In the genomic region with DNA sequence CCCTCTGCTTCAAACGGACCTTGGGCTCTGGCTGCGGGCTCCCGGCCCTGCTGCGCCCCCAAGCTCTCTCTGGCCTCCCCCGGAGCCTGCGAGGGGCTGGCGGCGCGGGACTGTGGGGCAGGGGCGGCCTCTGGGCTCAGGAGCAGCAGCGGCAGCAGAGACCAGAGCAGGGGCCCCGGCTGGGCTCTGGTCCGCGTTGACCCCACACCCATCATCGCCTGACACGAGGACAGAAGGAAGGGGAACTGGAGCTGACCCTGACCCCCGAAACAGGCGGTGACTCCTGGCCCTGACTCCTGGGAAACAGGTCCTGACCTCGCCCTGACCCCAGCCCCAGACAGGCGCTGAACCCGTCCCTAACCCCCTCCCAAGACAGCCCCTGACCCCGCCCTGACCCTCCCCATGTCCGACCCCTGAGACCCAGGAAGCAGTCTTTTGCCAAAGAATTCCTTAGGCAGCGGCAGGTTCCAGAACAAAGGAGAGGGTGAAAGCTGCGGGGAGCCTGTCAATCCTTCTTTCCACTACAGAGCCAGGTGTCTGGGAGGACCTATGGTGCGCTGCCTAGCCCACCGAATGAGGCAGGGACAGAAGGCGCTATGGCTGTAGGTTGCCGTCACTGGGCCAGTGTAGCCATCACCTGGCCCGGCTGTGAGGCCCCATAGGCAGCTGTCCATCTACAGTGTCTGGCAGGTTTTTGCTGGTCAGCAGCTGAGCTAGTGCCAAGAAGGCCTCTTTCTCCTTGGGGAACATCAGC, we compare ENCODE assay signal across 25 cellular contexts.
"Had no signal": no experiment of that assay in that cellular context is flagged by ENCODE, and none has a peak within 500 bp of the region (broad histone marks: within the 10 kb centered on the region; RNA-seq: fewer than 3 reads in every experiment).

No MANE protein-coding gene starts in this region.

- H3K4me3 ChIP-seq: body of pancreas, cardiac muscle cell, heart left ventricle, lower lobe of right lung, sigmoid colon, smooth muscle cell had no signal

- H3K27ac ChIP-seq: body of pancreas, cardiac muscle cell, epithelial cell of prostate, heart left ventricle, lower lobe of right lung, sigmoid colon, WERI-Rb-1 had no signal

- H3K4me1 Mint-ChIP-seq: activated naive CD4-positive, alpha-beta T cell treated with anti-CD3 and anti-CD28 coated beads, Interleukin-2, amount 50 U/mL, for 24 hours; mesothelial cell of epicardium; nephron; T-cell had no signal

- H3K36me3 ChIP-seq: cardiac muscle cell, heart left ventricle, lower lobe of right lung, sigmoid colon, WERI-Rb-1 had no signal

- H3K9me3 Mint-ChIP-seq: activated naive CD4-positive, alpha-beta T cell treated with anti-CD3 and anti-CD28 coated beads, Interleukin-2, amount 50 U/mL, for 24 hours; activated T-helper 1 cell treated with anti-CD3 and anti-CD28 coated beads, Interleukin-12 subunit alpha, Interleukin-12 subunit beta, Interleukin-2, Interleukin-4 antibody, amounts not matched to agents 30 ng/mL and 10 ng/mL and 1 ng/mL, durations not matched to agents 14 hours and 24 hours and 36 hours; nephron; T-cell; T-helper 2 cell treated with Interferon-gamma antibody and Interleukin-4, amounts not matched to agents 5 μg/mL and 100 μg/mL, for 36 hours had no signal

- H3K4me2 ChIP-seq: smooth muscle cell had no signal

- H3K4me3 Mint-ChIP-seq: activated CD8-positive, alpha-beta T cell treated with anti-CD3 and anti-CD28 coated beads, Interleukin-2, amount 10 ng/mL, durations not matched to agents 7 days and 5 days; activated naive CD4-positive, alpha-beta T cell treated with anti-CD3 and anti-CD28 coated beads, Interleukin-2, amount 50 U/mL, for 24 hours; activated T-helper 1 cell treated with anti-CD3 and anti-CD28 coated beads, Interleukin-12 subunit alpha, Interleukin-12 subunit beta, Interleukin-2, Interleukin-4 antibody, amounts not matched to agents 30 ng/mL and 10 ng/mL and 1 ng/mL, durations not matched to agents 14 hours and 24 hours and 36 hours; mesothelial cell of epicardium; nephron; T-cell; T-helper 2 cell treated with Interferon-gamma antibody and Interleukin-4, amounts not matched to agents 5 μg/mL and 100 μg/mL, for 36 hours had no signal

- H3K27me3 Mint-ChIP-seq: activated naive CD4-positive, alpha-beta T cell treated with anti-CD3 and anti-CD28 coated beads, Interleukin-2, amount 50 U/mL, for 24 hours had no signal

- H3K9me3 ChIP-seq: body of pancreas, heart left ventricle, lower lobe of right lung, sigmoid colon had no signal

- H3K27me3 ChIP-seq: body of pancreas, cardiac muscle cell, sigmoid colon had no signal

- H3K36me3 Mint-ChIP-seq: activated naive CD4-positive, alpha-beta T cell treated with anti-CD3 and anti-CD28 coated beads, Interleukin-2, amount 50 U/mL, for 24 hours; mesothelial cell of epicardium; T-cell had no signal

- DNase-seq: activated CD4-positive, alpha-beta T cell treated with anti-CD3 and anti-CD28 coated beads for 1 hour; activated CD4-positive, alpha-beta T cell treated with anti-CD3 and anti-CD28 coated beads, Interleukin-2, amount 50 U/mL, for 1 hour; activated CD8-positive, alpha-beta T cell treated with anti-CD3 and anti-CD28 coated beads, Interleukin-2, amount 10 ng/mL, durations not matched to agents 7 days and 5 days; activated gamma-delta T cell treated with Interleukin-2 at 50 U/mL for 16 hours; anterior cingulate cortex; body of pancreas; cortex of kidney; heart left ventricle; lower lobe of right lung; occipital lobe; sigmoid colon; stimulated activated CD4-positive, alpha-beta T cell treated with anti-CD3 and anti-CD28 coated beads, Interleukin-15, amount 100 ng/mL, for 24 hours; stimulated activated CD8-positive, alpha-beta memory T cell treated with anti-CD3 and anti-CD28 coated beads, Interleukin-4, amount 100 ng/mL, for 48 hours; stimulated activated naive CD4-positive, alpha-beta T cell; WERI-Rb-1 had no signal

- H3K27ac Mint-ChIP-seq: activated CD8-positive, alpha-beta T cell treated with anti-CD3 and anti-CD28 coated beads, Interleukin-2, amount 10 ng/mL, durations not matched to agents 7 days and 5 days; activated naive CD4-positive, alpha-beta T cell treated with anti-CD3 and anti-CD28 coated beads, Interleukin-2, amount 50 U/mL, for 24 hours; activated T-helper 1 cell treated with anti-CD3 and anti-CD28 coated beads, Interleukin-12 subunit alpha, Interleukin-12 subunit beta, Interleukin-2, Interleukin-4 antibody, amounts not matched to agents 30 ng/mL and 10 ng/mL and 1 ng/mL, durations not matched to agents 14 hours and 24 hours and 36 hours; mesothelial cell of epicardium; T-cell; T-helper 2 cell treated with Interferon-gamma antibody and Interleukin-4, amounts not matched to agents 5 μg/mL and 100 μg/mL, for 36 hours had no signal

- H3K4me1 ChIP-seq: body of pancreas, heart left ventricle, lower lobe of right lung, sigmoid colon had no signal

- ATAC-seq: body of pancreas, left lobe of liver, T-cell had no signal
